8 cellular contexts compared by ENCODE assay signal in the genomic region with DNA sequence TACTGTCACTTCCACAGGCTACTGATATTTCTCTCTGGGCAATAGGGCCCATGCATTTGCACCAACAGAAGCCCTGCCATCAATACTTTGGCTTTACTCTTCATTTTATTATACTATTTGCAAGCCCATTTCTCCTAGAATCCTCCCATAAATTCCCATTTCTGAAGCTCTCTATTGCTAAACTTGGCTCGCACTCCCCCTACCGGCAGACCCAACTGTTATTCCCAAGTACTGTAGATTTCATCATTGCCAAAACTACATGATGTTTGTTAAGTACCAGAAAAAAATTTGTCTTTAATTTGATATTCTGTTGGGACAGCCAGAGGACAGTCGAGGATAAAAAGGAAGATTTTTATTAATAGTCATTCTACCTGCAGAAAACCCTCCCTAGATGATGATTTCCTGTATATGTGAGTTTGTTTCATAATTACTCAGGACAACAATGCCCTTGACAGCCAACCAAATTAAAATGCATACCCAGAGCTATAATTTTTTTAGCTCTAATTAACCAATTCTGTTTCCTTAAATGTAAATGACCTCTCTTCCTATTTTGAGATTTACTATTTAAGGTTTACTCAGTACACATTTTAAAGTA.
DNase-seq lines count a peak whose midpoint lies in the region; ATAC-seq, FAIRE-seq and TF ChIP-seq lines count a peak whose summit lies in the region.

No MANE protein-coding gene starts in this region.

- POLR2A ChIA-PET in A549 (lab: Yijun Ruan, JAX), result no interaction called here

- no peak overlapping the region for H2AFZ ChIP-seq in astrocyte (ENCODE audit: low read depth, low read length)
- H2AFZ ChIP-seq in smooth muscle cell (ENCODE audit: low read depth), result no peak overlapping the region

- H3K79me2 ChIP-seq in astrocyte (ENCODE audit: insufficient read depth, low read length), result no peaks in the 10 kb centered on the region
- no peaks in the 10 kb centered on the region for H3K79me2 ChIP-seq in smooth muscle cell (ENCODE audit: low read depth)

- peaks cover 3% of the 10 kb centered on the region for H3K9me3 Mint-ChIP-seq in astrocyte (ENCODE audit: unreplicated experiment)
- no peaks in the 10 kb centered on the region for H3K9me3 Mint-ChIP-seq in stimulated activated memory B cell treated with anti-CD40 and anti-IgM and Interleukin-4, amounts not matched to agents 10 μg/mL and 1 μg/mL and 100 μg/mL, for 72 hours

- DNase-seq in A549 (ENCODE audit: low read depth in 1 of 2, low spot score in 1 of 2) (peak; percentile 28 to 65), ELR (ENCODE audit: low read depth) (peak; percentile 70), NCI-H146 treated with DMSO at 0.1 percent for 48 hours (lab: John Stamatoyannopoulos, UW; ENCODE audit: unreplicated experiment) (peak; percentile 2), astrocyte (ENCODE audit: low read depth) (peak; percentile 44), hepatic stellate cell (ENCODE audit: low spot score) (peak; percentile 38), smooth muscle cell (lab: John Stamatoyannopoulos, UW; ENCODE audit: unreplicated experiment) (peak; percentile 12)

- H3K27ac Mint-ChIP-seq in astrocyte (ENCODE audit: unreplicated experiment), result no peak overlapping the region
- no peak overlapping the region for H3K27ac Mint-ChIP-seq in stimulated activated memory B cell treated with anti-CD40 and anti-IgM and Interleukin-4, amounts not matched to agents 10 μg/mL and 1 μg/mL and 100 μg/mL, for 72 hours

- H3K9me3 ChIP-seq in A549, result peaks cover 7% of the 10 kb centered on the region; the same call in 2 of the 3 replicates
- H3K9me3 ChIP-seq in astrocyte (ENCODE audit: insufficient read depth, low read depth, low read length), result peaks cover 4% of the 10 kb centered on the region
- no peaks in the 10 kb centered on the region for H3K9me3 ChIP-seq in smooth muscle cell (replicated peaks; ENCODE audit: low read depth)

- no peak overlapping the region for H3K9ac ChIP-seq in astrocyte (ENCODE audit: low read length)
- no peak overlapping the region for H3K9ac ChIP-seq in smooth muscle cell (ENCODE audit: low read depth)

- H3K27ac ChIP-seq in A549 (no peak overlapping the region), astrocyte (ENCODE audit: low read depth, low read length) (no peak overlapping the region), smooth muscle cell (ENCODE audit: low read depth) (no peak overlapping the region)

- 0% methylated on average over 3 of the region's 3 CpGs for WGBS in A549 (ENCODE audit: missing lambda C conversion rate)
- WGBS in smooth muscle cell (ENCODE audit: low lambda C conversion rate), result 0% methylated on average over 3 of the region's 3 CpGs

- no peak overlapping the region for H3K4me3 Mint-ChIP-seq in astrocyte (ENCODE audit: unreplicated experiment)
- H3K4me3 Mint-ChIP-seq in stimulated activated memory B cell treated with anti-CD40 and anti-IgM and Interleukin-4, amounts not matched to agents 10 μg/mL and 1 μg/mL and 100 μg/mL, for 72 hours, result no peak overlapping the region

- H3K4me1 Mint-ChIP-seq in astrocyte (ENCODE audit: low read depth, unreplicated experiment), result peaks cover 3% of the 10 kb centered on the region
- no peaks in the 10 kb centered on the region for H3K4me1 Mint-ChIP-seq in stimulated activated memory B cell treated with anti-CD40 and anti-IgM and Interleukin-4, amounts not matched to agents 10 μg/mL and 1 μg/mL and 100 μg/mL, for 72 hours

- H3F3A ChIP-seq in smooth muscle cell (ENCODE audit: low read depth), result no peaks in the 10 kb centered on the region

- H3K36me3 ChIP-seq in astrocyte (ENCODE audit: insufficient read depth, low read length) (no peaks in the 10 kb centered on the region), smooth muscle cell (ENCODE audit: low read depth) (no peaks in the 10 kb centered on the region)

- no peaks in the 10 kb centered on the region for H4K20me1 ChIP-seq in astrocyte (ENCODE audit: insufficient read depth, low read length)
- no peaks in the 10 kb centered on the region for H4K20me1 ChIP-seq in smooth muscle cell (ENCODE audit: low read depth)

- H3K4me3 ChIP-seq in A549 (no peak overlapping the region), astrocyte (ENCODE audit: insufficient read depth, low read depth, low read length) (no peak overlapping the region), smooth muscle cell (no peak overlapping the region)

- H3K27me3 Mint-ChIP-seq in astrocyte (ENCODE audit: low read depth, unreplicated experiment), result no peaks in the 10 kb centered on the region
- H3K27me3 Mint-ChIP-seq in stimulated activated memory B cell treated with anti-CD40 and anti-IgM and Interleukin-4, amounts not matched to agents 10 μg/mL and 1 μg/mL and 100 μg/mL, for 72 hours, result peaks cover 77% of the 10 kb centered on the region

- ATAC-seq in A549, result peak; percentile 59 to 80; a peak in 4 of 6 replicates
- ATAC-seq in HG02973 (IDR thresholded peaks at IDR 0.05; ENCODE audit: unreplicated experiment), result no peak
- ATAC-seq in stimulated activated memory B cell treated with anti-CD40 and anti-IgM and Interleukin-4, amounts not matched to agents 10 μg/mL and 1 μg/mL and 100 μg/mL, for 72 hours, result no peak

- TF ChIP-seq CTCF in A549 (IDR thresholded peaks at IDR 0.05), result peak; percentile 73
- TF ChIP-seq CTCF in astrocyte (IDR thresholded peaks at IDR 0.05; ENCODE audit: insufficient read depth, low read depth, low read length), result peak; percentile 91
- TF ChIP-seq CTCF in smooth muscle cell (IDR thresholded peaks at IDR 0.05; ENCODE audit: borderline replicate concordance, insufficient read depth, poor library complexity, severe bottlenecking), result peak; percentile 84

- no peaks in the 10 kb centered on the region for H3K36me3 Mint-ChIP-seq in astrocyte (ENCODE audit: low read depth, unreplicated experiment)
- no peaks in the 10 kb centered on the region for H3K36me3 Mint-ChIP-seq in stimulated activated memory B cell treated with anti-CD40 and anti-IgM and Interleukin-4, amounts not matched to agents 10 μg/mL and 1 μg/mL and 100 μg/mL, for 72 hours

- H3K27me3 ChIP-seq in astrocyte (ENCODE audit: insufficient read depth, low read length), result no peaks in the 10 kb centered on the region
- no peaks in the 10 kb centered on the region for H3K27me3 ChIP-seq in smooth muscle cell (ENCODE audit: low read depth)

- TF ChIP-seq RAD21 in A549 (conservative IDR thresholded peaks at IDR 0.05 in 1 of 2, IDR thresholded peaks at IDR 0.05 in 1 of 2), result peak; percentile 61 to 62; a peak in 4 of 5 replicates

- no peak for TF ChIP-seq EP300 in A549 (IDR thresholded peaks at IDR 0.05)

- H3K4me1 ChIP-seq in A549 (no peaks in the 10 kb centered on the region), astrocyte (ENCODE audit: insufficient read depth, low read length) (no peaks in the 10 kb centered on the region), smooth muscle cell (ENCODE audit: low read depth) (no peaks in the 10 kb centered on the region)

- H3K4me2 ChIP-seq in A549 (no peak overlapping the region), astrocyte (ENCODE audit: low read length) (no peak overlapping the region), smooth muscle cell (no peak overlapping the region)

- TF ChIP-seq POLR2A in A549 (IDR thresholded peaks at IDR 0.05; ENCODE audit: low read length), result no peak

- FAIRE-seq in A549 (lab: Jason Lieb, UNC) (no peak), astrocyte (lab: Jason Lieb, UNC) (no peak)

- CTCF ChIA-PET in A549 (lab: Yijun Ruan, JAX), result interaction anchor here (1.0 to 2.0 kb wide), 10 partner anchors 9 to 991 kb away, joined by 3 to 6 read pairs (median 4); no protein-coding TSS in a partner anchor

TF ChIP-seq in A549, 52 proteins besides CTCF, POLR2A, EP300 and RAD21:
- TF ChIP-seq HOXB13 (CRISPR knock-in tag; IDR thresholded peaks at IDR 0.05; ENCODE audit: low read depth) (no peak), SMC3 (IDR thresholded peaks at IDR 0.05) (peak; percentile 56), CEBPB (IDR thresholded peaks at IDR 0.05) (peak in 1 of 2 experiments; percentile 60; a peak in 2 of 4 replicates)

Comparison
In these comparisons a context has a peak if more than half of its experiments do, and no peak if none do; other contexts are left out.
1. ATAC-seq: peak in A549 (2 of 2); none in HG02973 (single experiment) and stimulated activated memory B cell treated with anti-CD40 and anti-IgM and Interleukin-4, amounts not matched to agents 10 μg/mL and 1 μg/mL and 100 μg/mL, for 72 hours (single experiment).
2. DNase-seq: peak in every context shown above with its lines; median percentile 70 in ELR; 46 in A549; 44 in astrocyte; 38 in hepatic stellate cell; 12 in smooth muscle cell; 2 in NCI-H146 treated with DMSO at 0.1 percent for 48 hours.
3. Peak in every context shown above with its lines, with median percentiles within 50 percentile points of each other: CTCF ChIP-seq.